Comparison of ENCODE assay signal across 8 cellular contexts in the genomic region with DNA sequence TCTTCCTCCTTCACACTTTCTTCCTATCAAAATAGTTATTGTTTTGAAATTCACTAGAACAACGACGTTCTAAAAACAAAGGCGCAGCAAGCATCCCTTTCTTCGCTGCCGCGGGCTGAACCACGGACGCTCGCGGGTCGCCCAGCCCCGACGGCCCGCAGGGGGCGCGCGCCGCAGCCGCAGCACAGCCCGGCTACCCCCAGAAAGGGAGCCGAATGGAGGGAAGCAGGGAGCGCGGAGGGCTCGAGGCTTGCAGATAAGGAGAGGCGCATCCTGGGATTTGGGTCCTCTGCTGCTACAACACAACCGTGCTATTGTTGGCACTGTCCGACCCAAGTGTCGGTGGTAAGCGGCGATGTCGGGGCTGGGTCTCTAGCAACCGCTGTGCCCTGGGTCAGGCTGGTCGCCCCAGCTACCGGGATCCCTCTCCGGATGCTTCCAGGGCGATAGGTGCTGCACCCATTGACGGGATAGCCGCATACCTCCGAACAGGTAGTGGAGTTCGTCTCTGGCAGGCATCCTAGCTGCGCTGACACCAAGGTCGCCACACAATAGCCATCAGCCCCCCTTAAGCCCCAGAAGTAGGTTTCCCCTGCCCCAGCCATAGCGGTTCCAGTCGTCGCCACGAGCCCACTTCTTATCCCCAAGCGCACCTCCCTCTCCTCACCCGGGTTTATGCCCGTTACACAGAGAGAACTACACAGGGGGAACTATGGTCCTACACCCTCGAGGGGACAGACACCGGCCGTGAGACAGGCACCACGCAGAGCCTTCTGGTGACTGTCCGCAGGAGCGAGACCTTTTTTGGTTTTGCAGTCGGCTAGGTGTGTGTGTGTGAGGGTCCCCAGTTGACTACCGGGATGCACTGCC. TPM values are rescaled to one million over a fixed set of nuclear protein-coding genes. Genes with fewer than 3 reads are reported as not detected.
DNase-seq lines count a peak whose midpoint lies in the region; ATAC-seq and TF ChIP-seq lines count a peak whose summit lies in the region.

No MANE protein-coding gene starts in this region.

- no peaks in the 10 kb centered on the region for H3K9me3 Mint-ChIP-seq in activated T-cell treated with anti-CD3 and anti-CD28 coated beads, Interleukin-2, amount 50 U/mL, for 24 hours

- TF ChIP-seq CTCF in kidney epithelial cell (IDR thresholded peaks at IDR 0.05; ENCODE audit: insufficient read depth, low read length, poor library complexity, severe bottlenecking): peak; percentile 0

- peaks cover 94% of the 10 kb centered on the region for H3K27me3 Mint-ChIP-seq in activated T-cell treated with anti-CD3 and anti-CD28 coated beads, Interleukin-2, amount 50 U/mL, for 24 hours

- DNase-seq in stimulated activated CD4-positive, alpha-beta T cell treated with anti-CD3 and anti-CD28 coated beads, Interleukin-15, amount 100 ng/mL, for 24 hours: peak; percentile 60
- DNase-seq in stimulated activated CD4-positive, alpha-beta T cell treated with anti-CD3 and anti-CD28 coated beads, Interleukin-1b, Interleukin-23, amount 100 ng/mL, for 48 hours: no peak
- DNase-seq in activated T-cell treated with anti-CD3 and anti-CD28 coated beads, Interleukin-2, amount 50 U/mL, for 24 hours: peak; percentile 68
- no peak for DNase-seq in kidney epithelial cell (ENCODE audit: low read depth)
- no peak for DNase-seq in midbrain (lab: John Stamatoyannopoulos, UW)
- DNase-seq in NCI-H1436 treated with DMSO at 0.1 percent for 48 hours (lab: John Stamatoyannopoulos, UW): no peak

- no peak overlapping the region for H3K4me3 Mint-ChIP-seq in activated T-cell treated with anti-CD3 and anti-CD28 coated beads, Interleukin-2, amount 50 U/mL, for 24 hours

- H3K4me3 ChIP-seq in kidney epithelial cell (ENCODE audit: low read depth, low read length): no peak overlapping the region

- no peaks in the 10 kb centered on the region for H3K36me3 Mint-ChIP-seq in activated T-cell treated with anti-CD3 and anti-CD28 coated beads, Interleukin-2, amount 50 U/mL, for 24 hours (ENCODE audit: low read depth)

- H3K4me1 Mint-ChIP-seq in activated T-cell treated with anti-CD3 and anti-CD28 coated beads, Interleukin-2, amount 50 U/mL, for 24 hours (ENCODE audit: low read depth): peaks cover 54% of the 10 kb centered on the region

- ATAC-seq in HG02938 (IDR thresholded peaks at IDR 0.05; ENCODE audit: unreplicated experiment) (no peak), GM19397 (IDR thresholded peaks at IDR 0.05; ENCODE audit: unreplicated experiment) (no peak)

- peaks cover 76% of the 10 kb centered on the region for H3K27me3 ChIP-seq in kidney epithelial cell (ENCODE audit: control insufficient read depth, insufficient read depth, low read length)

- no peak overlapping the region for H3K27ac Mint-ChIP-seq in activated T-cell treated with anti-CD3 and anti-CD28 coated beads, Interleukin-2, amount 50 U/mL, for 24 hours

- H3K36me3 ChIP-seq in kidney epithelial cell (ENCODE audit: control insufficient read depth, insufficient read depth, low read length): no peaks in the 10 kb centered on the region

RNA-seq across cellular contexts. Expression of a gene that starts 6.0 kb away (rescaled TPM):
- not detected in 2 replicates for total RNA-seq in kidney epithelial cell

Comparison
In these comparisons a context has a peak if more than half of its experiments do, and no peak if none do; other contexts are left out.
1. DNase-seq: peak in stimulated activated CD4-positive, alpha-beta T cell treated with anti-CD3 and anti-CD28 coated beads, Interleukin-15, amount 100 ng/mL, for 24 hours (single experiment) and activated T-cell treated with anti-CD3 and anti-CD28 coated beads, Interleukin-2, amount 50 U/mL, for 24 hours (single experiment); none in stimulated activated CD4-positive, alpha-beta T cell treated with anti-CD3 and anti-CD28 coated beads, Interleukin-1b, Interleukin-23, amount 100 ng/mL, for 48 hours (single experiment), kidney epithelial cell (single experiment), midbrain (single experiment) and NCI-H1436 treated with DMSO at 0.1 percent for 48 hours (single experiment).